Comparison of ENCODE assay signal across 1 cellular context in the genomic region with DNA sequence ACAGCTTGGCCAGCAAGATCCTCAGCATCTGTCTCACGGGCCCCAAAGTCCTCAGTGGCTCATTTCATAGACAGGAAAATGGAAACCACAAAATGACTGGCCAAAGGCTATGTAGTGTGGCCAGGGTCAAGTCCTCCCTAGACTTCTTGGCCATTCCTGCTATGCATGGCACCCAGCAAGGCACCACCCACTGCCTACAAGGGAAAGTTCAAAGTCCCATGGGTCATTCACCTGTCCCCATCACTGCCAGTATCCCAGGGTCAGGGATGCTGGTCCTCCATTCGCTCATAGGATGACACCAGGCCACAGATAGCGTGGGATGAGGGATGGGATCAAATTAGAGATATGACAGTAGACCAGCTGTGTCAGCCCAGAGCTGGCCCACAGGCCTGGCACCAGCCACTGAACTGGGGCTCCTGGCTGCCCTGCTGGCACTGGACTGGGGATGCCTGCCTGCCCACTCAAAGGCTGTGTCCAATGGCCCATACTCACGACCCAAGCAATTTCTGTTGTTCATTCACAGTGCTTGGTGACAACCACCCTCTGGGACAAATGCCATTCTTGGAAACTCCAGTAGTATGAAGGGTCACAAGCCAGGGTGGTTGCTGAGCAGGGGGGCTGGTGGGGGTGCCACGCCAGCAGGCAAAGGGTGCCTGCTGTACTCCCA.
TF ChIP-seq lines count a peak whose summit lies in the region.

No MANE protein-coding gene starts in this region.

TF ChIP-seq in liver, 16 proteins besides CTCF, POLR2A, EP300 and RAD21 (continued from another document):
- TF ChIP-seq, protein P1, sequence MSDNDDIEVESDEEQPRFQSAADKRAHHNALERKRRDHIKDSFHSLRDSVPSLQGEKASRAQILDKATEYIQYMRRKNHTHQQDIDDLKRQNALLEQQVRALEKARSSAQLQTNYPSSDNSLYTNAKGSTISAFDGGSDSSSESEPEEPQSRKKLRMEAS (IDR thresholded peaks at IDR 0.05), result no peak
- TF ChIP-seq GABPA (IDR thresholded peaks at IDR 0.05 in 1 of 2, conservative IDR thresholded peaks at IDR 0.05 in 1 of 2), result no peak
- TF ChIP-seq YY1 (IDR thresholded peaks at IDR 0.05), result no peak
- TF ChIP-seq RXRA (IDR thresholded peaks at IDR 0.05), result peak; percentile 87 to 92
